In the genomic region with DNA sequence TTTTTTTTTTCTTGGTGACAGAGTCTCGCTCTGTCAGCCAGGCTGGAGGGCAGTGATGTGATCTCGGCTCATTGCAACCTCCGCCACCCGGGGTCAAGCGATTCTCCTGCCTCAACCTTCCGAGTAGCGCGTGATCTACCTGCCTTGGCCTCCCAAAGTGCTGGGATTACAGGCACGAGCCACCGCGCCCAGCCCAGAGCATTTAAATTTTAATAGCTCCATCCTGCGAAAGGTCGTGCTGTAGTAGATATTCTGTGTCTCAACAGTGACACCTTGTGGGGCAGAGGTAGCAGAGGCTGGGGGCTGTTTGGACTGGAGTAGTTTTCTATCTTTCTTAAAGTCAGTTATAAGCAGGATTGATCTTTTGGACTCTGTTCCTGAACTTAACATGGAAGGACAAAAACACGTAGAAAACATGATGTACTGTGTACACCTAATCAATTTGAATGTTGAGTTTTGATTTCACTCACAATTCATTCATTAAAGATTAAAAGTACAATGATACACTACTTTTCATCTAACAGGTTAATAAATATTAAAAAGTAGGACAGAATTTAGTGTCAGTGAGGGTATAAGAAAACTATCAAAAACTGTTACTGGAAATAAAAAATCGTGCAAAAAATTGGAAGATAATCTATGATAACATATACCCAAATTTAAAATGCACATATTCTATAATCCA, we compare ENCODE assay signal across 8 cellular contexts. TPM values are rescaled to one million over a fixed set of nuclear protein-coding genes. Genes with fewer than 3 reads are reported as not detected.
DNase-seq lines count a peak whose midpoint lies in the region; ATAC-seq and TF ChIP-seq lines count a peak whose summit lies in the region.

No MANE protein-coding gene starts in this region.

- DNase-seq in EH (ENCODE audit: low read depth) = peak; percentile 79
- DNase-seq in Jurkat, Clone E6-1 (ENCODE audit: low read depth, low spot score) = peak; percentile 59
- peak; percentile 47 for DNase-seq in SHP77 treated with DMSO at 0.1 percent for 48 hours (lab: John Stamatoyannopoulos, UW)
- peak; percentile 56 for DNase-seq in activated naive CD4-positive, alpha-beta T cell treated with Interleukin-2 at 50 U/mL for 16 hours
- peak; percentile 64 for DNase-seq in germinal center (ENCODE audit: low spot score)
- DNase-seq in omental fat pad (ENCODE audit: low spot score) = no peak
- peak in 1 of 2 donors; percentile 54 for DNase-seq in upper lobe of left lung

- H3K27me3 ChIP-seq in upper lobe of left lung = no peaks in the 10 kb centered on the region

- H3K4me1 ChIP-seq in upper lobe of left lung = peaks cover 3 to 5% (median 4%) of the 10 kb centered on the region in 4 donors

- TF ChIP-seq POLR2A in upper lobe of left lung (IDR thresholded peaks at IDR 0.05) = no peak

- H3K4me3 ChIP-seq in Jurkat, Clone E6-1 (ENCODE audit: low read length) = no peak overlapping the region
- peak overlapping the region in 2 of 4 donors; percentile 19 to 28 for H3K4me3 ChIP-seq in upper lobe of left lung

- ATAC-seq in GM21619 (IDR thresholded peaks at IDR 0.05; ENCODE audit: unreplicated experiment) (peak; percentile 83), omental fat pad (ENCODE audit: low FRiP score) (peak; percentile 70), upper lobe of left lung (ENCODE audit: low FRiP score in 2 of 2) (peak; percentile 86 to 89)

- no peaks in the 10 kb centered on the region for H3K9me3 ChIP-seq in upper lobe of left lung

- H3K36me3 ChIP-seq in upper lobe of left lung = no peaks in the 10 kb centered on the region

- no peak for TF ChIP-seq EP300 in upper lobe of left lung (IDR thresholded peaks at IDR 0.05)

- 6 to 10% methylated on average over 15 of the region's 15 CpGs for WGBS in upper lobe of left lung, 2 donors

- H3K27ac ChIP-seq in upper lobe of left lung = no peak overlapping the region

- peak in 1 of 3 donors; percentile 21 for TF ChIP-seq CTCF in omental fat pad (IDR thresholded peaks at IDR 0.05)
- peak; percentile 55 to 75 (median 63) for TF ChIP-seq CTCF in upper lobe of left lung (IDR thresholded peaks at IDR 0.05)

RNA-seq across cellular contexts. Expression of a gene that starts 11.0 kb away (rescaled TPM):
- polyA plus RNA-seq in Jurkat, Clone E6-1 (2012; ENCODE audit: insufficient read depth, insufficient read length) = 151 TPM
- total RNA-seq in omental fat pad = 100 to 1,000 TPM; 115 to 167 (median 163) TPM
- total RNA-seq in upper lobe of left lung = 100 to 1,000 TPM; 120 to 289 (median 259) TPM
